In the genomic region with DNA sequence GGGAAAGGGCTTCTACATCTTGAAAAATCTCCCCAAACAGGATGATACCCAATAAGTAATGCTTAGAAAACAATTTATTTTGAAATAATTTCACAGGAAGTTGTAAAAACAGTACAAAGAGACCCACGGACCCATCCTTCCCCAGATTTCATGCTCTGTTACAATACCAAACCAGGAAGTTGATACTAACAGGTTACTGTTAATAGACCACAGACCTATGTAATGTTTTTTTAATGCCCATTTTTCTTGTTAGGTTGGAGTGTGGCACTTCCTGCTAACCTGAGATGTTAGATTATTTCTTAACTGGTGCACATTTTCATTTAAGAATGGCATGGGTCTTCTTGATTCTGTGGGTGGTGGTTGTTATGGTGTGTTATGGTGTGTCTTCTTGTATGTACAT, we compare ENCODE assay signal across 11 cellular contexts. TPM values are rescaled to one million over a fixed set of nuclear protein-coding genes. Genes with fewer than 3 reads are reported as not detected.
DNase-seq lines count a peak whose midpoint lies in the region; ATAC-seq and TF ChIP-seq lines count a peak whose summit lies in the region.
"Had no signal": no experiment of that assay in that cellular context is flagged by ENCODE, and none has a peak within 500 bp of the region (broad histone marks: within the 10 kb centered on the region; RNA-seq: fewer than 3 reads in every experiment).

No MANE protein-coding gene starts in this region.

- DNase-seq in DND-41 (peak; percentile 39), HFFc6 (no peak), T-helper 17 cell (no peak), mucosa of descending colon (no peak), GM10266 (ENCODE audit: extremely low spot score) (no peak), cardiac septum (ENCODE audit: low spot score) (no peak), Right ventricle myocardium inferior (ENCODE audit: missing footprints) (no peak)
- DNase-seq: adrenal gland, DMS79 treated with DMSO at 0.1 percent for 48 hours, NCI-H510A treated with DMSO at 0.1 percent for 48 hours had no signal

- TF ChIP-seq CTCF in DND-41 (IDR thresholded peaks at IDR 0.05; ENCODE audit: borderline replicate concordance, extremely low read depth, low read length, poor library complexity, severe bottlenecking) (no peak), HFFc6 (IDR thresholded peaks at IDR 0.05) (no peak), mucosa of descending colon (IDR thresholded peaks at IDR 0.05) (no peak), GM10266 (IDR thresholded peaks at IDR 0.05; ENCODE audit: control insufficient read depth, insufficient read depth, low read depth, missing control alignments) (no peak)

- peak; percentile 64 for ATAC-seq in DND-41 (ENCODE audit: insufficient read depth, low read depth)
- peak; percentile 68 for ATAC-seq in T-helper 17 cell
- peak; percentile 67 for ATAC-seq in mucosa of descending colon
- ATAC-seq in GM21737 (IDR thresholded peaks at IDR 0.05; ENCODE audit: unreplicated experiment): no peak
- no peak for ATAC-seq in Right ventricle myocardium inferior

- H3K9ac ChIP-seq in DND-41 (ENCODE audit: low read depth, low read length): peak overlapping the region; percentile 6; the same call in 1 of the 2 replicates

- no peaks in the 10 kb centered on the region for H3K36me3 ChIP-seq in DND-41 (ENCODE audit: insufficient read depth, low read length)
- H3K36me3 ChIP-seq in mucosa of descending colon (ENCODE audit: low read depth): no peaks in the 10 kb centered on the region
- H3K36me3 ChIP-seq: adrenal gland had no signal

- intact Hi-C loops in mucosa of descending colon (cut with DNase I, micrococcal nuclease): no loop called here
- intact Hi-C loops in cardiac septum (cut with DNase I): no loop called here
- intact Hi-C loops in Right ventricle myocardium inferior (cut with DNase I): no loop called here

- H2AFZ ChIP-seq in DND-41 (ENCODE audit: low read depth, low read length): no peak overlapping the region

- H3K79me2 ChIP-seq in DND-41 (ENCODE audit: insufficient read depth, low read length): peaks cover 77% of the 10 kb centered on the region

- H3K4me1 Mint-ChIP-seq in HFFc6 (ENCODE audit: low read depth): peaks cover 94% of the 10 kb centered on the region
- H3K4me1 Mint-ChIP-seq in T-helper 17 cell: peaks cover 67% of the 10 kb centered on the region

- H3K27me3 Mint-ChIP-seq in HFFc6 (ENCODE audit: insufficient read depth): no peaks in the 10 kb centered on the region
- H3K27me3 Mint-ChIP-seq in T-helper 17 cell: no peaks in the 10 kb centered on the region

- H3K4me1 ChIP-seq in DND-41 (ENCODE audit: insufficient read depth, low read length) (peaks cover 50% of the 10 kb centered on the region), mucosa of descending colon (ENCODE audit: low read depth) (peaks cover 34% of the 10 kb centered on the region)

- H3K9me3 ChIP-seq in DND-41 (ENCODE audit: insufficient read depth, low read length, severe bottlenecking) (peaks cover 2% of the 10 kb centered on the region), T-helper 17 cell (ENCODE audit: control insufficient read depth, low read length, poor library complexity, severe bottlenecking) (no peaks in the 10 kb centered on the region), mucosa of descending colon (peaks cover 5% of the 10 kb centered on the region)

- no peaks in the 10 kb centered on the region; the same call in 1 of the 2 replicates for H3K9me3 Mint-ChIP-seq in HFFc6

- peaks cover 18% of the 10 kb centered on the region; the same call in 1 of the 2 replicates for H4K20me1 ChIP-seq in DND-41 (ENCODE audit: insufficient read depth, low read length)

- H3K27me3 ChIP-seq in DND-41 (ENCODE audit: insufficient read depth, low read length, poor library complexity): no peaks in the 10 kb centered on the region
- H3K27me3 ChIP-seq: adrenal gland had no signal

- H3K36me3 Mint-ChIP-seq in HFFc6 (ENCODE audit: low read depth): peaks cover 22% of the 10 kb centered on the region
- peaks cover 5% of the 10 kb centered on the region for H3K36me3 Mint-ChIP-seq in T-helper 17 cell (ENCODE audit: low read depth)

- H3K27ac ChIP-seq in DND-41 (ENCODE audit: low read length): peak overlapping the region; percentile 82

- peak overlapping the region; percentile 47 for H3K4me2 ChIP-seq in DND-41 (ENCODE audit: insufficient read depth, low read length)

- H3K27ac Mint-ChIP-seq in HFFc6 (peak overlapping the region; percentile 89), T-helper 17 cell (peak overlapping the region; percentile 91)

- H3K4me3 Mint-ChIP-seq in HFFc6 (peak overlapping the region; percentile 55), T-helper 17 cell (peak overlapping the region; percentile 79)

- H3K4me3 ChIP-seq in DND-41 (ENCODE audit: low read depth in 1 of 2, low read length in 2 of 2) (no peak overlapping the region), mucosa of descending colon (no peak overlapping the region)
- H3K4me3 ChIP-seq: adrenal gland had no signal

RNA-seq across cellular contexts. Expression of a gene that starts 21.4 kb away (rescaled TPM):
- total RNA-seq in HFFc6 (2021; fragmentation: NEBNext Ultra II Directional; extraction: Animal tissue kit (Norgen Biotek cat#: 25700)): 100 to 1,000 TPM; 104 to 129 (median 113) TPM
- 100 to 1,000 TPM; 120 to 127 TPM for total RNA-seq in T-helper 17 cell
- 10 to 100 TPM; 56.5 to 75.5 (median 69.7) TPM for total RNA-seq in mucosa of descending colon
- total RNA-seq in cardiac septum: 75.3 TPM
- 92.3 TPM for total RNA-seq in Right ventricle myocardium inferior

Comparison
In these comparisons a context has a peak if more than half of its experiments do, and no peak if none do; other contexts are left out.
1. ATAC-seq: peak in DND-41 (single experiment), T-helper 17 cell (single experiment) and mucosa of descending colon (single experiment); none in GM21737 (single experiment) and Right ventricle myocardium inferior (single experiment).